In genomic region chr12:115868624-115869023, GRCh38 we compare ENCODE assay signal across 26 cellular contexts.
"Had no signal": no experiment of that assay in that cellular context is flagged by ENCODE, and none has a peak within 500 bp of the region (broad histone marks: within the 10 kb centered on the region; RNA-seq: fewer than 3 reads in every experiment).

No MANE protein-coding gene starts in this region.

- DNase-seq: colonic mucosa; cortex of kidney; effector CD8-positive, alpha-beta T cell; effector memory CD8-positive, alpha-beta T cell; esophagus squamous epithelium; foreskin fibroblast; foreskin melanocyte; gastrocnemius medialis; glutamatergic neuron; head of caudate nucleus; heart right ventricle; hippocampal formation; left cardiac atrium; left lung; left ventricle myocardium superior; lower lobe of right lung; mesenchymal stem cell; mucosa of descending colon had no signal

- FAIRE-seq: endometrium, islet of Langerhans, keratinocyte had no signal

- H3K27ac Mint-ChIP-seq: dendritic cell treated with granulocyte-macrophage colony-stimulating factor and Interleukin-4, amounts not matched to agents 40 ng/mL and 50 ng/mL, for 4 days; effector memory CD8-positive, alpha-beta T cell; endodermal cell; mesothelial cell of epicardium had no signal

- H3K4me3 ChIP-seq: colonic mucosa, esophagus squamous epithelium, gastrocnemius medialis, heart right ventricle, left lung, lower lobe of right lung, mucosa of descending colon had no signal

- H3K4me3 Mint-ChIP-seq: dendritic cell treated with granulocyte-macrophage colony-stimulating factor and Interleukin-4, amounts not matched to agents 40 ng/mL and 50 ng/mL, for 4 days; effector memory CD8-positive, alpha-beta T cell; endodermal cell; mesothelial cell of epicardium had no signal

- H3K27ac ChIP-seq: colonic mucosa, epithelial cell of prostate, esophagus squamous epithelium, left lung, lower lobe of right lung had no signal

- H3K36me3 ChIP-seq: colonic mucosa, esophagus squamous epithelium, gastrocnemius medialis, heart right ventricle, left lung, lower lobe of right lung had no signal

- H3K27me3 ChIP-seq: colonic mucosa, gastrocnemius medialis had no signal

- ATAC-seq: effector memory CD8-positive, alpha-beta T cell; esophagus mucosa; gastrocnemius medialis; heart right ventricle; left cardiac atrium; left lung; left ventricle myocardium superior; lower lobe of right lung; mucosa of descending colon had no signal

- H3K9me3 Mint-ChIP-seq: dendritic cell treated with granulocyte-macrophage colony-stimulating factor and Interleukin-4, amounts not matched to agents 40 ng/mL and 50 ng/mL, for 4 days; effector memory CD8-positive, alpha-beta T cell; endodermal cell had no signal

- H3K36me3 Mint-ChIP-seq: mesothelial cell of epicardium had no signal

- H3K4me1 ChIP-seq: colonic mucosa, left lung, lower lobe of right lung had no signal

- H3K9me3 ChIP-seq: colonic mucosa, esophagus squamous epithelium, gastrocnemius medialis, heart right ventricle, left lung, lower lobe of right lung, mucosa of descending colon had no signal
